In the genomic region with DNA sequence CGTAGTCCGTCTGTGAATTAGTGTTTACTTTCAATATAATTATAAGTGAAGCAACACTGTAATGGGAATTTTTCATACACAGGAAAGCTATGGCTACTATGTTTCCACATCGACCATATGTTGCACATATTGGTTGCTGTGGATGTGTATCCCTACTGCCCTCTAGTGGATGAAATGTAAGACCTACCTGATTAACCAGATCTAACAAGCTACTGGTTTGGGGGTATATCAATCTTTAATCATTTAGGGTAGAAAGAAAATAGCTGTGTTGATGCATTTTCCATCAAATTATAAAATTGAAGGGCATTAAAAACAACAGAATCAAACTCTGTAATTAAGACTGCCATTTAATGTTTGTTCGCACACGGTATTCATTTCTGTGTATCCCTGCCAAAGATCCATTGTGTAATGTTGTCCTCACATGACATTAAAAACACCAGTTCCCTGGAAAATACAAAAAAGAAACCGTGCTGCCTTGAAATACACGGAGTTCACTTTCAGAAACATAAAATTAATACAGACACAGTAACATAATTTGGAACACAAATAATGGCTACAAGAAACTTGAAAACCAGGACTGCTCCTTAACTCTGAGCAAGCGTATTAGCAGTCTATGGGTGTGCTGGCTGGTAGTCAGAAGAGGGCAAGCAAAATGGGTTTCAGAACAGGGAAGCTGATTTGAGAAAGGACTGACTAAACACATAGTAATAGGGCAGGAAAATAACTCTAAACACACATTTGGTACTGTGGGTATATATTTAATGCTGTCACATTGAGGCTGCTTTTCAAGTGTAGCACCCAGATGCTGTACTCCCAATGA, we compare ENCODE assay signal across 8 cellular contexts.
DNase-seq lines count a peak whose midpoint lies in the region; ATAC-seq, FAIRE-seq and TF ChIP-seq lines count a peak whose summit lies in the region.

No MANE protein-coding gene starts in this region.

- peak; percentile 88 for FAIRE-seq in GM18507 (lab: Jason Lieb, UNC)

- H3K36me3 ChIP-seq in fibroblast of lung (ENCODE audit: control insufficient read depth, insufficient read depth, low read length) (no peaks in the 10 kb centered on the region), neural cell (ENCODE audit: insufficient read depth, low read length) (no peaks in the 10 kb centered on the region)

- POLR2A ChIA-PET in T-cell (lab: Charles Lee): interaction anchor here (0.5 to 0.7 kb wide), 3 partner anchors 206 to 475 kb away, joined by 3 read pairs; no protein-coding TSS in a partner anchor

- TF ChIP-seq EP300 in neural cell (conservative IDR thresholded peaks at IDR 0.05; ENCODE audit: poor library complexity, severe bottlenecking): no peak

- H3K27ac ChIP-seq in C4-2B (no peak overlapping the region), fibroblast of lung (ENCODE audit: insufficient read depth, low read length) (peak overlapping the region; percentile 55), neural cell (ENCODE audit: low read length) (no peak overlapping the region)

- H2AFZ ChIP-seq in fibroblast of lung (ENCODE audit: low read length): no peak overlapping the region
- no peak overlapping the region for H2AFZ ChIP-seq in neural cell (ENCODE audit: low read depth, low read length)

- TF ChIP-seq CTCF in C4-2B (conservative IDR thresholded peaks at IDR 0.05) (peak; percentile 85), fibroblast of lung (conservative IDR thresholded peaks at IDR 0.05 in 1 of 2, IDR thresholded peaks at IDR 0.05 in 1 of 2; ENCODE audit: low read depth in 1 of 2, low read length in 2 of 2) (peak; percentile 63 to 67), neural cell (IDR thresholded peaks at IDR 0.05; ENCODE audit: poor library complexity, severe bottlenecking) (peak; percentile 77)

- H4K20me1 ChIP-seq in fibroblast of lung (ENCODE audit: control insufficient read depth, extremely low read depth, insufficient read depth, low read length) (no peaks in the 10 kb centered on the region), neural cell (ENCODE audit: insufficient read depth) (no peaks in the 10 kb centered on the region)

- peak overlapping the region; percentile 60 for H3K4me2 ChIP-seq in fibroblast of lung (ENCODE audit: extremely low read depth, insufficient read depth, low read length)
- no peak overlapping the region for H3K4me2 ChIP-seq in neural cell (ENCODE audit: low read length)

- peaks cover 9% of the 10 kb centered on the region for H3K4me1 ChIP-seq in fibroblast of lung (ENCODE audit: control insufficient read depth, extremely low read depth, insufficient read depth, low read length)

- H3K9ac ChIP-seq in fibroblast of lung (ENCODE audit: insufficient read depth, low read length) (no peak overlapping the region), neural cell (ENCODE audit: low read length) (no peak overlapping the region)

- no peak for DNase-seq in GM18507 (ENCODE audit: extremely low spot score, insufficient read length, low read depth)
- peak; percentile 54 for DNase-seq in NCI-H1417 treated with DMSO at 0.1 percent for 48 hours (lab: John Stamatoyannopoulos, UW)
- peak in 4 of 34 experiments; percentile 1 to 11 (median 8) for DNase-seq in T-cell
- peak; percentile 81 to 98 for DNase-seq in fibroblast of lung (ENCODE audit: low read depth in 2 of 2)
- no peak for DNase-seq in HK-2 (ENCODE audit: unreplicated experiment)

- H3K27ac Mint-ChIP-seq in T-cell: no peak overlapping the region

- H3K4me3 Mint-ChIP-seq in T-cell: no peak overlapping the region

- CTCF ChIA-PET in T-cell (lab: Charles Lee): interaction anchor here (0.6 to 4.1 kb wide), 41 partner anchors 9 to 1113 kb away, joined by 3 to 51 read pairs (median 4); no protein-coding TSS in a partner anchor

- no peaks in the 10 kb centered on the region for H3K27me3 ChIP-seq in fibroblast of lung (ENCODE audit: control insufficient read depth, insufficient read depth, low read length)
- no peaks in the 10 kb centered on the region for H3K27me3 ChIP-seq in neural cell (ENCODE audit: insufficient read depth, low read depth, low read length)

- ATAC-seq in HG02885 (IDR thresholded peaks at IDR 0.05; ENCODE audit: poor library complexity, unreplicated experiment): peak; percentile 83
- peak; percentile 82 to 88 (median 83) for ATAC-seq in T-cell (replicated peaks in 1 of 4)

- TF ChIP-seq RAD21 in neural cell (conservative IDR thresholded peaks at IDR 0.05): peak; percentile 76

- peaks cover 6 to 11% (median 10%) of the 10 kb centered on the region in 3 donors for H3K4me1 Mint-ChIP-seq in T-cell

- no peaks in the 10 kb centered on the region for H3K9me2 ChIP-seq in neural cell (ENCODE audit: insufficient read depth, low read length)

- no peaks in the 10 kb centered on the region for H3K27me3 Mint-ChIP-seq in T-cell

- no peaks in the 10 kb centered on the region for H3F3A ChIP-seq in neural cell (ENCODE audit: insufficient read depth, low read length, poor library complexity, severe bottlenecking)

- H3K36me3 Mint-ChIP-seq in T-cell: no peaks in the 10 kb centered on the region

- H3K79me2 ChIP-seq in fibroblast of lung (ENCODE audit: control insufficient read depth, insufficient read depth, low read length): no peaks in the 10 kb centered on the region
- peaks cover 19% of the 10 kb centered on the region for H3K79me2 ChIP-seq in neural cell (replicated peaks; ENCODE audit: insufficient read depth, low read length)

- no peaks in the 10 kb centered on the region for H3K9me3 Mint-ChIP-seq in T-cell

- H3K9me3 ChIP-seq in fibroblast of lung (ENCODE audit: control insufficient read depth, insufficient read depth, low read depth, low read length): no peaks in the 10 kb centered on the region
- no peaks in the 10 kb centered on the region for H3K9me3 ChIP-seq in neural cell (ENCODE audit: low read length)

- H3K4me3 ChIP-seq in fibroblast of lung (replicated peaks in 1 of 4; ENCODE audit: control extremely low read depth in 1 of 4, insufficient read depth in 1 of 4, low read depth in 3 of 4, low read length in 4 of 4): peak overlapping the region; percentile 4 to 42 (median 12)
- no peak overlapping the region for H3K4me3 ChIP-seq in neural cell (ENCODE audit: low read length)

TF ChIP-seq in neural cell, 6 proteins besides CTCF, POLR2A, EP300 and RAD21:
- no peak for TF ChIP-seq TAF1 (IDR thresholded peaks at IDR 0.05; ENCODE audit: low read depth)
- TF ChIP-seq SMC3 (conservative IDR thresholded peaks at IDR 0.05; ENCODE audit: poor library complexity): peak; percentile 78
- TF ChIP-seq MXI1 (conservative IDR thresholded peaks at IDR 0.05; ENCODE audit: poor library complexity, severe bottlenecking): no peak
- no peak for TF ChIP-seq EZH2 (IDR thresholded peaks at IDR 0.05; ENCODE audit: borderline replicate concordance, insufficient read depth, low read length, poor library complexity, severe bottlenecking)
- TF ChIP-seq, protein P1, sequence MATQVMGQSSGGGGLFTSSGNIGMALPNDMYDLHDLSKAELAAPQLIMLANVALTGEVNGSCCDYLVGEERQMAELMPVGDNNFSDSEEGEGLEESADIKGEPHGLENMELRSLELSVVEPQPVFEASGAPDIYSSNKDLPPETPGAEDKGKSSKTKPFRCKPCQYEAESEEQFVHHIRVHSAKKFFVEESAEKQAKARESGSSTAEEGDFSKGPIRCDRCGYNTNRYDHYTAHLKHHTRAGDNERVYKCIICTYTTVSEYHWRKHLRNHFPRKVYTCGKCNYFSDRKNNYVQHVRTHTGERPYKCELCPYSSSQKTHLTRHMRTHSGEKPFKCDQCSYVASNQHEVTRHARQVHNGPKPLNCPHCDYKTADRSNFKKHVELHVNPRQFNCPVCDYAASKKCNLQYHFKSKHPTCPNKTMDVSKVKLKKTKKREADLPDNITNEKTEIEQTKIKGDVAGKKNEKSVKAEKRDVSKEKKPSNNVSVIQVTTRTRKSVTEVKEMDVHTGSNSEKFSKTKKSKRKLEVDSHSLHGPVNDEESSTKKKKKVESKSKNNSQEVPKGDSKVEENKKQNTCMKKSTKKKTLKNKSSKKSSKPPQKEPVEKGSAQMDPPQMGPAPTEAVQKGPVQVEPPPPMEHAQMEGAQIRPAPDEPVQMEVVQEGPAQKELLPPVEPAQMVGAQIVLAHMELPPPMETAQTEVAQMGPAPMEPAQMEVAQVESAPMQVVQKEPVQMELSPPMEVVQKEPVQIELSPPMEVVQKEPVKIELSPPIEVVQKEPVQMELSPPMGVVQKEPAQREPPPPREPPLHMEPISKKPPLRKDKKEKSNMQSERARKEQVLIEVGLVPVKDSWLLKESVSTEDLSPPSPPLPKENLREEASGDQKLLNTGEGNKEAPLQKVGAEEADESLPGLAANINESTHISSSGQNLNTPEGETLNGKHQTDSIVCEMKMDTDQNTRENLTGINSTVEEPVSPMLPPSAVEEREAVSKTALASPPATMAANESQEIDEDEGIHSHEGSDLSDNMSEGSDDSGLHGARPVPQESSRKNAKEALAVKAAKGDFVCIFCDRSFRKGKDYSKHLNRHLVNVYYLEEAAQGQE (IDR thresholded peaks at IDR 0.05; ENCODE audit: borderline replicate concordance): no peak
- no peak for TF ChIP-seq POLR2AphosphoS5 (IDR thresholded peaks at IDR 0.05)
TF ChIP-seq in neural cell: peak in this region for 1.

Comparison
In these comparisons a context has a peak if more than half of its experiments do, and no peak if none do; other contexts are left out.
1. DNase-seq: peak in NCI-H1417 treated with DMSO at 0.1 percent for 48 hours (single experiment) and fibroblast of lung (2 of 2); none in GM18507 (single experiment) and HK-2 (single experiment).
2. Peak in every context shown above with its lines, with median percentiles within 50 percentile points of each other: CTCF ChIP-seq.